27 cellular contexts compared by ENCODE assay signal in the genomic region with DNA sequence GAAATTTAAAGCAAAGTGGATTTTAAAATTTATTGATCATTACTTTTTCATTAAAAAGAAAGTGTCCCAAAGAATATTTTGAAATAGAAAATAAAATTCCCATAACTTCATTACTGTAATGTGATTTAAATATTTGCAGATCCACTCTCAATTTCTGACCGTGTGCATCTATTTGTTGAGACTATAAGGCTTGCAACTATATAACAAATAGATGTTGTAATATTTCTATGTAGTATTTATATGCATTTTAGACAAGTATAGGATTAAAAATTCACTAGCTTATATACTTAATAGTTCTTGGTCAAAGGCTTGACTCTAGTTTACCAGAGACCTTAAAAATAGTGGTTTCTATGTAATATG. TPM values are rescaled to one million over a fixed set of nuclear protein-coding genes. Genes with fewer than 3 reads are reported as not detected.
"Had no signal": no experiment of that assay in that cellular context is flagged by ENCODE, and none has a peak within 500 bp of the region (broad histone marks: within the 10 kb centered on the region; RNA-seq: fewer than 3 reads in every experiment).

No MANE protein-coding gene starts in this region.

- H3K36me3 Mint-ChIP-seq: activated CD8-positive, alpha-beta memory T cell treated with anti-CD3 and anti-CD28 coated beads, Interleukin-2, amount 10 ng/mL, durations not matched to agents 7 days and 5 days; type B pancreatic cell had no signal

- H3K27me3 Mint-ChIP-seq: memory B cell; stimulated activated naive B cell treated with anti-CD40 and anti-IgM and Interleukin-4, amounts not matched to agents 10 μg/mL and 1 μg/mL and 100 μg/mL, for 72 hours had no signal

- ATAC-seq: activated CD8-positive, alpha-beta memory T cell treated with anti-CD3 and anti-CD28 coated beads, Interleukin-2, amount 10 ng/mL, durations not matched to agents 7 days and 5 days; activated CD8-positive, alpha-beta T cell treated with anti-CD3 and anti-CD28 coated beads for 36 hours; gastrocnemius medialis; left cardiac atrium; stimulated activated naive B cell treated with anti-CD40 and anti-IgM and Interleukin-4, amounts not matched to agents 10 μg/mL and 1 μg/mL and 100 μg/mL, for 72 hours had no signal

- DNase-seq: activated CD4-positive, alpha-beta T cell treated with anti-CD3 and anti-CD28 coated beads, Interleukin-2, amount 10 ng/mL, durations not matched to agents 7 days and 5 days; activated CD4-positive, CD25-positive, alpha-beta regulatory T cell treated with anti-CD3 and anti-CD28 coated beads, Interleukin-2, amount 50 U/mL, for 72 hours; activated CD8-positive, alpha-beta memory T cell treated with anti-CD3 and anti-CD28 coated beads, Interleukin-2, amount 10 ng/mL, durations not matched to agents 7 days and 5 days; activated CD8-positive, alpha-beta T cell treated with anti-CD3 and anti-CD28 coated beads for 36 hours; activated effector memory CD4-positive, alpha-beta T cell treated with anti-CD3 and anti-CD28 coated beads, Interleukin-2, amount 50 U/mL, for 16 hours; activated naive CD4-positive, alpha-beta T cell treated with anti-CD3 and anti-CD28 coated beads, Interleukin-2, amount 10 ng/mL, durations not matched to agents 7 days and 5 days; activated T-cell treated with anti-CD3 and anti-CD28 coated beads for 4 hours; effector CD4-positive, alpha-beta T cell; gastrocnemius medialis; head of caudate nucleus; islet precursor cell; left cardiac atrium; occipital lobe; posterior cingulate gyrus; sigmoid colon; stimulated activated CD4-positive, alpha-beta T cell treated with anti-CD3 and anti-CD28 coated beads, Interleukin-15, amount 100 ng/mL, for 24 hours; stimulated activated naive B cell treated with anti-CD40 and anti-IgM and Interleukin-4, amounts not matched to agents 10 μg/mL and 1 μg/mL and 100 μg/mL, for 72 hours; T1000; testis had no signal

- H3K4me3 Mint-ChIP-seq: activated CD4-positive, alpha-beta T cell treated with anti-CD3 and anti-CD28 coated beads, Interleukin-2, amount 10 ng/mL, durations not matched to agents 7 days and 5 days; activated CD8-positive, alpha-beta memory T cell treated with anti-CD3 and anti-CD28 coated beads, Interleukin-2, amount 10 ng/mL, durations not matched to agents 7 days and 5 days; activated CD8-positive, alpha-beta T cell treated with anti-CD3 and anti-CD28 coated beads for 36 hours; activated naive CD4-positive, alpha-beta T cell treated with anti-CD3 and anti-CD28 coated beads, Interleukin-2, amount 10 ng/mL, durations not matched to agents 7 days and 5 days; dendritic cell treated with granulocyte-macrophage colony-stimulating factor and Interleukin-4, amounts not matched to agents 40 ng/mL and 50 ng/mL, for 4 days; neural crest cell; T-helper 1 cell treated with Interleukin-12 subunit alpha and Interleukin-12 subunit beta and Interleukin-4 antibody, amounts not matched to agents 30 μg/mL and 1 μg/mL, for 36 hours had no signal

- H3K36me3 ChIP-seq: gastrocnemius medialis, sigmoid colon, vagina had no signal

- H3K27me3 ChIP-seq: testis had no signal

- H3K9me3 Mint-ChIP-seq: activated CD4-positive, alpha-beta T cell treated with anti-CD3 and anti-CD28 coated beads, Interleukin-2, amount 10 ng/mL, durations not matched to agents 7 days and 5 days; activated CD8-positive, alpha-beta T cell treated with anti-CD3 and anti-CD28 coated beads for 36 hours; activated naive CD4-positive, alpha-beta T cell treated with anti-CD3 and anti-CD28 coated beads, Interleukin-2, amount 10 ng/mL, durations not matched to agents 7 days and 5 days; dendritic cell treated with granulocyte-macrophage colony-stimulating factor and Interleukin-4, amounts not matched to agents 40 ng/mL and 50 ng/mL, for 4 days; memory B cell; neural crest cell; stimulated activated naive B cell treated with anti-CD40 and anti-IgM and Interleukin-4, amounts not matched to agents 10 μg/mL and 1 μg/mL and 100 μg/mL, for 72 hours; T-helper 1 cell treated with Interleukin-12 subunit alpha and Interleukin-12 subunit beta and Interleukin-4 antibody, amounts not matched to agents 30 μg/mL and 1 μg/mL, for 36 hours; type B pancreatic cell had no signal

- H3K4me1 ChIP-seq: testis had no signal

- H3K4me2 ChIP-seq: smooth muscle cell had no signal

- H3K4me3 ChIP-seq: esophagus muscularis mucosa, gastrocnemius medialis, sigmoid colon, testis, vagina had no signal

- H3K27ac Mint-ChIP-seq: activated CD4-positive, alpha-beta T cell treated with anti-CD3 and anti-CD28 coated beads, Interleukin-2, amount 10 ng/mL, durations not matched to agents 7 days and 5 days; activated CD8-positive, alpha-beta memory T cell treated with anti-CD3 and anti-CD28 coated beads, Interleukin-2, amount 10 ng/mL, durations not matched to agents 7 days and 5 days; activated CD8-positive, alpha-beta T cell treated with anti-CD3 and anti-CD28 coated beads for 36 hours; activated naive CD4-positive, alpha-beta T cell treated with anti-CD3 and anti-CD28 coated beads, Interleukin-2, amount 10 ng/mL, durations not matched to agents 7 days and 5 days; dendritic cell treated with granulocyte-macrophage colony-stimulating factor and Interleukin-4, amounts not matched to agents 40 ng/mL and 50 ng/mL, for 4 days; T-helper 1 cell treated with Interleukin-12 subunit alpha and Interleukin-12 subunit beta and Interleukin-4 antibody, amounts not matched to agents 30 μg/mL and 1 μg/mL, for 36 hours; type B pancreatic cell had no signal

- H3K9me3 ChIP-seq: esophagus muscularis mucosa, gastrocnemius medialis, sigmoid colon, testis, vagina had no signal

- H3K27ac ChIP-seq: esophagus muscularis mucosa, gastrocnemius medialis, sigmoid colon, testis, vagina had no signal

RNA-seq across cellular contexts. Expression of a gene that starts 3.8 kb away (rescaled TPM):
- total RNA-seq: neural crest cell, smooth muscle cell had no signal
- polyA plus RNA-seq: smooth muscle cell had no signal
